Comparison of ENCODE assay signal across 17 cellular contexts in genomic region chr17:1843947-1844346, GRCh38. TPM values are rescaled to one million over a fixed set of nuclear protein-coding genes. Genes with fewer than 3 reads are reported as not detected.
DNase-seq lines count a peak whose midpoint lies in the region; ATAC-seq and TF ChIP-seq lines count a peak whose summit lies in the region.
"Had no signal": no experiment of that assay in that cellular context is flagged by ENCODE, and none has a peak within 500 bp of the region (broad histone marks: within the 10 kb centered on the region; RNA-seq: fewer than 3 reads in every experiment).

No MANE protein-coding gene starts in this region.

- H3K9ac ChIP-seq in KMS-11 (no peak overlapping the region), endodermal cell (ENCODE audit: extremely low read depth, low read length, poor library complexity, severe bottlenecking) (no peak overlapping the region)

- H3K4me1 ChIP-seq in heart left ventricle, result peaks cover 0 to 27% (median 10%) of the 10 kb centered on the region in 12 donors
- peaks cover 17% of the 10 kb centered on the region for H3K4me1 ChIP-seq in KMS-11 (ENCODE audit: low read depth, poor library complexity, severe bottlenecking)
- no peaks in the 10 kb centered on the region for H3K4me1 ChIP-seq in endodermal cell (ENCODE audit: control insufficient read depth, insufficient read depth, low read length)
- peaks cover 8 to 11% of the 10 kb centered on the region in 2 donors for H3K4me1 ChIP-seq in gastrocnemius medialis
- H3K4me1 ChIP-seq: BE2C had no signal

- H3K9me3 ChIP-seq in heart left ventricle (no peaks in the 10 kb centered on the region), endodermal cell (ENCODE audit: control insufficient read depth, low read length) (no peaks in the 10 kb centered on the region), gastrocnemius medialis (no peaks in the 10 kb centered on the region)
- H3K9me3 ChIP-seq: BE2C had no signal

- no peak overlapping the region for H3K4me3 ChIP-seq in heart left ventricle
- H3K4me3 ChIP-seq in KMS-11 (IDR thresholded peaks at IDR 0.05; ENCODE audit: insufficient read depth, low read depth, low read length), result no peak overlapping the region
- H3K4me3 ChIP-seq in endodermal cell (ENCODE audit: low read length), result no peak overlapping the region
- peak overlapping the region in 1 of 4 donors; percentile 13 for H3K4me3 ChIP-seq in gastrocnemius medialis
- H3K4me3 ChIP-seq: GM23338 had no signal

- TF ChIP-seq POLR2A in heart left ventricle (IDR thresholded peaks at IDR 0.05) (no peak), gastrocnemius medialis (IDR thresholded peaks at IDR 0.05) (no peak)

- ATAC-seq in heart left ventricle (peak in 3 of 4 donors; percentile 9 to 22 (median 15)), gastrocnemius medialis (peak in 1 of 2 donors; percentile 56), GM21717 (IDR thresholded peaks at IDR 0.05; ENCODE audit: unreplicated experiment) (no peak)
- ATAC-seq: GM23338 had no signal

- H3K36me3 ChIP-seq in heart left ventricle (peaks cover 0 to 72% (median 55%) of the 10 kb centered on the region in 9 donors), KMS-11 (ENCODE audit: insufficient read depth) (no peaks in the 10 kb centered on the region), endodermal cell (ENCODE audit: control insufficient read depth, insufficient read depth, low read length) (peaks cover 58% of the 10 kb centered on the region), gastrocnemius medialis (peaks cover 0 to 42% of the 10 kb centered on the region in 2 donors)

- H3K27me3 ChIP-seq in heart left ventricle, result no peaks in the 10 kb centered on the region
- H3K27me3 ChIP-seq in KMS-11 (ENCODE audit: insufficient read depth, low read depth), result no peaks in the 10 kb centered on the region
- no peaks in the 10 kb centered on the region for H3K27me3 ChIP-seq in endodermal cell (ENCODE audit: control insufficient read depth, insufficient read depth, low read length, poor library complexity, severe bottlenecking)
- no peaks in the 10 kb centered on the region for H3K27me3 ChIP-seq in gastrocnemius medialis
- H3K27me3 ChIP-seq: BE2C had no signal

- DNase-seq in heart left ventricle, result no peak
- no peak for DNase-seq in cardiac septum (ENCODE audit: low spot score)
- DNase-seq in endodermal cell, result no peak
- no peak for DNase-seq in gastrocnemius medialis
- no peak for DNase-seq in T1000 (lab: John Stamatoyannopoulos, UW)
- DNase-seq in KG1 (lab: John Stamatoyannopoulos, UW), result no peak
- DNase-seq: BE2C; CD4-positive, alpha-beta memory T cell; DMS153; DMS79 treated with DMSO at 0.1 percent for 48 hours; EL; H9 had no signal

- no peaks in the 10 kb centered on the region for H3K4me1 Mint-ChIP-seq in endodermal cell
- H3K4me1 Mint-ChIP-seq: GM23338, H9 had no signal

- no peak overlapping the region for H3K4me3 Mint-ChIP-seq in endodermal cell
- H3K4me3 Mint-ChIP-seq: CD4-positive, alpha-beta memory T cell; GM23338; H9 had no signal

- peaks cover 16% of the 10 kb centered on the region; the same call in 1 of the 2 replicates for H3K79me2 ChIP-seq in KMS-11 (ENCODE audit: insufficient read depth, low read depth)

- intact Hi-C loops in heart left ventricle (cut with DNase I), result loop anchor here in 1 of 10 donors (10.0 kb wide), 1 partner anchor 49 kb away; no protein-coding TSS in a partner anchor
- intact Hi-C loops in cardiac septum (cut with DNase I), result no loop called here
- intact Hi-C loops in gastrocnemius medialis (cut with DNase I; ENCODE audit: low total_unique reads), result no loop called here

- in situ Hi-C loops in gastrocnemius medialis (cut with MboI; ENCODE audit: low sequenced_read_pairs in 4 of 4), result no loop called here

- H4K20me1 ChIP-seq in KMS-11 (ENCODE audit: insufficient read depth), result no peaks in the 10 kb centered on the region

- peak overlapping the region; percentile 42; the same call in 1 of the 2 replicates for H3K4me2 ChIP-seq in KMS-11
- H3K4me2 ChIP-seq: GM23338 had no signal

- H3K27ac ChIP-seq in heart left ventricle (peak overlapping the region in 4 of 12 donors; percentile 12 to 51 (median 33)), KMS-11 (peak overlapping the region; percentile 38; the same call in 1 of the 2 replicates), endodermal cell (ENCODE audit: low read depth, low read length) (no peak overlapping the region), gastrocnemius medialis (peak overlapping the region; percentile 39 to 62 (median 52))
- H3K27ac ChIP-seq: C4-2B, HL-60 had no signal

- H3K27me3 Mint-ChIP-seq in endodermal cell (ENCODE audit: insufficient read depth), result no peaks in the 10 kb centered on the region
- H3K27me3 Mint-ChIP-seq: CD4-positive, alpha-beta memory T cell had no signal

- WGBS in heart left ventricle, 4 donors, result 75 to 80% (median 76%) methylated on average over 9 of the region's 9 CpGs
- WGBS in endodermal cell (ENCODE audit: insufficient coverage in 1 of 2, insufficient read length in 1 of 2), 2 experiments, result 94 to 97% methylated on average over 7 to 9 of the region's 9 CpGs

- no peak overlapping the region for H2AFZ ChIP-seq in KMS-11 (ENCODE audit: low read depth)
- H2AFZ ChIP-seq: GM23338 had no signal

- TF ChIP-seq CTCF in heart left ventricle (IDR thresholded peaks at IDR 0.05) (no peak), KMS-11 (conservative IDR thresholded peaks at IDR 0.05; ENCODE audit: low read depth, low read length) (no peak), endodermal cell (conservative IDR thresholded peaks at IDR 0.05) (no peak), gastrocnemius medialis (IDR thresholded peaks at IDR 0.05 in 4 of 5, conservative IDR thresholded peaks at IDR 0.05 in 1 of 5) (no peak)

- peak overlapping the region; percentile 52 for H3K27ac Mint-ChIP-seq in endodermal cell
- H3K27ac Mint-ChIP-seq: GM23338 had no signal

- H3K36me3 Mint-ChIP-seq in endodermal cell (ENCODE audit: low read depth), result peaks cover 56% of the 10 kb centered on the region

- H3K9me3 Mint-ChIP-seq in endodermal cell, result no peaks in the 10 kb centered on the region
- H3K9me3 Mint-ChIP-seq: CD4-positive, alpha-beta memory T cell; GM23338; H9 had no signal

RNA-seq across cellular contexts. Expression of gene RPA1, which starts 14.1 kb away (rescaled TPM):
- total RNA-seq in heart left ventricle (10 to 100 TPM; 20.1 to 87.4 (median 64.6) TPM), cardiac septum (76.7 TPM), endodermal cell (100 to 1,000 TPM; 190 to 249 TPM), gastrocnemius medialis (10 to 100 TPM; 26.5 to 46.8 (median 34.9) TPM)
- 10 to 100 TPM; 10.4 to 35.0 TPM for polyA plus RNA-seq in heart left ventricle
- polyA plus RNA-seq in endodermal cell (2013, experiment 1 of 2), result 89.8 TPM
- polyA plus RNA-seq in endodermal cell (2013, experiment 2 of 2), result 80.9 TPM

RNA-seq across cellular contexts. Expression of gene SMYD4, which starts 14.2 kb away (rescaled TPM):
- total RNA-seq in heart left ventricle (10 to 100 TPM in 3 of 9 donors, 1 to 10 TPM in 6; 5.2 to 15.9 (median 8.3) TPM), cardiac septum (8.8 TPM), endodermal cell (10 to 100 TPM; 31.6 to 36.8 TPM), gastrocnemius medialis (10 to 100 TPM; 15.1 to 18.1 (median 16.7) TPM)
- 1 to 10 TPM; 5.6 to 6.5 TPM for polyA plus RNA-seq in heart left ventricle
- 15.1 TPM for polyA plus RNA-seq in endodermal cell (2013, experiment 1 of 2)
- polyA plus RNA-seq in endodermal cell (2013, experiment 2 of 2), result 13.0 TPM
